In genomic region chr7:151125459-151125834, GRCh38 we compare ENCODE assay signal across 12 cellular contexts. TPM values are rescaled to one million over a fixed set of nuclear protein-coding genes. Genes with fewer than 3 reads are reported as not detected.
DNase-seq lines count a peak whose midpoint lies in the region; FAIRE-seq and TF ChIP-seq lines count a peak whose summit lies in the region.
"Had no signal": no experiment of that assay in that cellular context is flagged by ENCODE, and none has a peak within 500 bp of the region (broad histone marks: within the 10 kb centered on the region; RNA-seq: fewer than 3 reads in every experiment).

No MANE protein-coding gene starts in this region.

- POLR2A ChIA-PET in HEK293 (lab: Yijun Ruan, JAX) = no interaction called here

- H3K9ac ChIP-seq in keratinocyte (ENCODE audit: control insufficient read depth, extremely low read depth, insufficient read depth, low read length) (no peak overlapping the region), stomach smooth muscle (ENCODE audit: low read length in 2 of 2) (no peak overlapping the region)

- peaks cover 0 to 91% of the 10 kb centered on the region in 2 experiments; a peak in 1 of 3 replicates for H3K36me3 ChIP-seq in HEK293 (ENCODE audit: control insufficient read depth in 2 of 2, insufficient read depth in 1 of 2, low read length in 2 of 2)
- peaks cover 46% of the 10 kb centered on the region in 2 experiments for H3K36me3 ChIP-seq in keratinocyte (ENCODE audit: control insufficient read depth in 2 of 2, extremely low read depth in 1 of 2, insufficient read depth in 2 of 2, low read length in 2 of 2)
- peaks cover 21 to 49% of the 10 kb centered on the region in 2 donors for H3K36me3 ChIP-seq in stomach smooth muscle (ENCODE audit: control insufficient read depth in 2 of 2, insufficient read depth in 2 of 2, low read length in 2 of 2)

- dilution Hi-C loops in keratinocyte (cut with MboI; ENCODE audit: extremely low pct_ligation_motif_present, low sequenced_read_pairs) = no loop called here

- no peak for TF ChIP-seq CTCF in HEK293 (tag by site-specific recombination; IDR thresholded peaks at IDR 0.05)
- TF ChIP-seq CTCF in coronary artery (IDR thresholded peaks at IDR 0.05) = no peak
- no peak for TF ChIP-seq CTCF in keratinocyte (optimal IDR thresholded peaks at IDR 0.05 in 1 of 3, IDR thresholded peaks at IDR 0.05 in 1 of 3, conservative IDR thresholded peaks at IDR 0.05 in 1 of 3; ENCODE audit: extremely low read depth in 1 of 3, insufficient read depth in 2 of 3, low read length in 3 of 3)

- H3K27ac ChIP-seq in HEK293 (ENCODE audit: extremely low read depth, low read depth, low read length) (no peak overlapping the region), coronary artery (no peak overlapping the region), keratinocyte (ENCODE audit: control insufficient read depth, insufficient read depth, low read length) (no peak overlapping the region), stomach smooth muscle (ENCODE audit: low read length) (no peak overlapping the region)
- H3K27ac ChIP-seq: SK-N-MC had no signal

- peaks cover 2% of the 10 kb centered on the region for H3K9me1 ChIP-seq in keratinocyte (ENCODE audit: control insufficient read depth, extremely low read depth, insufficient read depth, low read length)

- TF ChIP-seq POLR2A in erythroblast (IDR thresholded peaks at IDR 0.05; ENCODE audit: low read length) = no peak

- H3K9me3 ChIP-seq in HEK293 (ENCODE audit: control insufficient read depth, insufficient read depth, low read depth, low read length) (no peaks in the 10 kb centered on the region), keratinocyte (ENCODE audit: control insufficient read depth, low read depth, low read length) (no peaks in the 10 kb centered on the region), stomach smooth muscle (ENCODE audit: control insufficient read depth in 2 of 2, low read length in 2 of 2) (no peaks in the 10 kb centered on the region)

- no peak for FAIRE-seq in keratinocyte (lab: Jason Lieb, UNC)

- peaks cover 25% of the 10 kb centered on the region for H4K20me1 ChIP-seq in keratinocyte (ENCODE audit: control insufficient read depth, extremely low read depth, insufficient read depth, low read length)

- no peaks in the 10 kb centered on the region for H3K4me1 ChIP-seq in HEK293 (ENCODE audit: control insufficient read depth, insufficient read depth, low read length)
- H3K4me1 ChIP-seq in keratinocyte (ENCODE audit: control insufficient read depth, extremely low read depth, insufficient read depth, low read length) = peaks cover 18% of the 10 kb centered on the region
- peaks cover 22% of the 10 kb centered on the region for H3K4me1 ChIP-seq in stomach smooth muscle (ENCODE audit: control insufficient read depth, insufficient read depth, low read length)

- H3K4me3 ChIP-seq in HEK293 (ENCODE audit: low read depth, low read length) (no peak overlapping the region), coronary artery (peak overlapping the region; percentile 70), keratinocyte (ENCODE audit: control insufficient read depth in 2 of 3, extremely low read depth in 1 of 3, insufficient read depth in 2 of 3, low read depth in 1 of 3, low read length in 3 of 3) (peak overlapping the region in 2 of 3 experiments; percentile 10 to 37), stomach smooth muscle (ENCODE audit: low read length in 2 of 2) (peak overlapping the region; percentile 19 to 67)
- H3K4me3 ChIP-seq: SK-N-MC had no signal

- H2AFZ ChIP-seq in keratinocyte (ENCODE audit: control insufficient read depth, low read length) = no peak overlapping the region

- CTCF ChIA-PET in HEK293 (lab: Yijun Ruan, JAX) = no interaction called here

- H3K27me3 ChIP-seq in keratinocyte (ENCODE audit: control insufficient read depth, extremely low read depth, insufficient read depth, low read length) (no peaks in the 10 kb centered on the region), stomach smooth muscle (ENCODE audit: control insufficient read depth in 1 of 2, insufficient read depth in 2 of 2, low read length in 2 of 2) (peaks cover 0 to 2% of the 10 kb centered on the region in 2 donors)

- H3K79me2 ChIP-seq in keratinocyte (ENCODE audit: control insufficient read depth, insufficient read depth, low read length) = peaks cover 23% of the 10 kb centered on the region

- H3K4me2 ChIP-seq in keratinocyte (ENCODE audit: control insufficient read depth, extremely low read depth, insufficient read depth, low read depth, low read length) = peak overlapping the region; percentile 66

- no peak for DNase-seq in coronary artery (ENCODE audit: low spot score)
- DNase-seq in keratinocyte (ENCODE audit: low read depth, low spot score) = no peak
- DNase-seq in erythroblast (lab: John Stamatoyannopoulos, UW) = no peak
- DNase-seq in NCI-H2081 treated with DMSO at 0.1 percent for 48 hours (lab: John Stamatoyannopoulos, UW) = no peak
- DNase-seq in activated naive CD4-positive, alpha-beta T cell (lab: John Stamatoyannopoulos, UW) = no peak
- DNase-seq in cortex of kidney (lab: John Stamatoyannopoulos, UW) = no peak
- DNase-seq: EL; naive thymus-derived CD8-positive, alpha-beta T cell; NCI-H2029 had no signal

TF ChIP-seq in HEK293, 187 proteins besides CTCF, POLR2A, EP300 and RAD21 (continues in another document):
- no peak for TF ChIP-seq ZBTB11 (tag by site-specific recombination; conservative IDR thresholded peaks at IDR 0.05; ENCODE audit: low read depth)
- TF ChIP-seq ZNF596 (tag by site-specific recombination; IDR thresholded peaks at IDR 0.05) = peak; percentile 64; the same call in 1 of the 2 replicates

RNA-seq across cellular contexts. Expression of gene AGAP3, which starts 39.2 kb away (rescaled TPM):
- polyA plus RNA-seq in keratinocyte = 64.3 to 96.7 TPM (median 83.2 TPM) in 3 replicates
- 29.0 TPM for polyA plus RNA-seq in keratinocyte (2011; ENCODE audit: low read depth)
- 63.3 and 125 TPM in 2 replicates for polyA plus RNA-seq in keratinocyte (2011; cell fraction: cytosol; rRNA removed)
- 199 and 238 TPM in 2 replicates for polyA plus RNA-seq in keratinocyte (2011; cell fraction: nucleus; rRNA removed)
- 75.3 and 106 TPM in 2 replicates for polyA plus RNA-seq in keratinocyte (2012; ENCODE audit: low replicate concordance)
- 88.1 to 181 TPM (median 91.1 TPM) in 3 replicates for polyA minus RNA-seq in keratinocyte
- polyA minus RNA-seq in keratinocyte (2011; cell fraction: cytosol; rRNA and poly(A)+ RNA removed) = 125 TPM
- 99.9 and 122 TPM in 2 replicates for polyA minus RNA-seq in keratinocyte (2011; cell fraction: nucleus; rRNA and poly(A)+ RNA removed)

RNA-seq across cellular contexts. Expression of gene GBX1, which starts 42.0 kb away (rescaled TPM):
- not detected in 3 replicates for polyA plus RNA-seq in keratinocyte
- not detected for polyA plus RNA-seq in keratinocyte (2011; ENCODE audit: low read depth)
- polyA plus RNA-seq in keratinocyte (2011; cell fraction: cytosol; rRNA removed) = not detected in 2 replicates
- polyA plus RNA-seq in keratinocyte (2011; cell fraction: nucleus; rRNA removed) = not detected in 2 replicates
- polyA plus RNA-seq in keratinocyte (2012; ENCODE audit: low replicate concordance) = not detected in 2 replicates
- not detected in 3 replicates for polyA minus RNA-seq in keratinocyte
- polyA minus RNA-seq in keratinocyte (2011; cell fraction: cytosol; rRNA and poly(A)+ RNA removed) = not detected
- not detected in 2 replicates for polyA minus RNA-seq in keratinocyte (2011; cell fraction: nucleus; rRNA and poly(A)+ RNA removed)
- polyA plus RNA-seq: naive thymus-derived CD8-positive, alpha-beta T cell had no signal

RNA-seq across cellular contexts. Expression of gene TMUB1, which starts 42.2 kb away (rescaled TPM):
- 12.2 to 22.3 TPM (median 14.6 TPM) in 3 replicates for polyA plus RNA-seq in keratinocyte
- polyA plus RNA-seq in keratinocyte (2011; ENCODE audit: low read depth) = 1.4 TPM
- 15.8 and 29.4 TPM in 2 replicates for polyA plus RNA-seq in keratinocyte (2011; cell fraction: cytosol; rRNA removed)
- 17.7 and 28.5 TPM in 2 replicates for polyA plus RNA-seq in keratinocyte (2011; cell fraction: nucleus; rRNA removed)
- polyA plus RNA-seq in keratinocyte (2012; ENCODE audit: low replicate concordance) = 19.0 and 37.5 TPM in 2 replicates
- polyA minus RNA-seq in keratinocyte = 5.0 to 12.6 TPM (median 5.1 TPM) in 3 replicates
- polyA minus RNA-seq in keratinocyte (2011; cell fraction: cytosol; rRNA and poly(A)+ RNA removed) = 39.3 TPM
- polyA minus RNA-seq in keratinocyte (2011; cell fraction: nucleus; rRNA and poly(A)+ RNA removed) = 3.8 and 5.9 TPM in 2 replicates

RNA-seq across cellular contexts. Expression of gene FASTK, which starts 44.8 kb away (rescaled TPM):
- polyA plus RNA-seq in keratinocyte = 27.2 to 39.3 TPM (median 31.4 TPM) in 3 replicates
- 4.9 TPM for polyA plus RNA-seq in keratinocyte (2011; ENCODE audit: low read depth)
- polyA plus RNA-seq in keratinocyte (2011; cell fraction: cytosol; rRNA removed) = 24.1 and 41.9 TPM in 2 replicates
- 79.8 and 106 TPM in 2 replicates for polyA plus RNA-seq in keratinocyte (2011; cell fraction: nucleus; rRNA removed)
- polyA plus RNA-seq in keratinocyte (2012; ENCODE audit: low replicate concordance) = 38.7 and 40.3 TPM in 2 replicates
- 24.6 to 70.6 TPM (median 30.1 TPM) in 3 replicates for polyA minus RNA-seq in keratinocyte
- polyA minus RNA-seq in keratinocyte (2011; cell fraction: cytosol; rRNA and poly(A)+ RNA removed) = 36.4 TPM
- polyA minus RNA-seq in keratinocyte (2011; cell fraction: nucleus; rRNA and poly(A)+ RNA removed) = 25.5 and 28.4 TPM in 2 replicates
